ENCODE assay signal across 14 cellular contexts in the genomic region with DNA sequence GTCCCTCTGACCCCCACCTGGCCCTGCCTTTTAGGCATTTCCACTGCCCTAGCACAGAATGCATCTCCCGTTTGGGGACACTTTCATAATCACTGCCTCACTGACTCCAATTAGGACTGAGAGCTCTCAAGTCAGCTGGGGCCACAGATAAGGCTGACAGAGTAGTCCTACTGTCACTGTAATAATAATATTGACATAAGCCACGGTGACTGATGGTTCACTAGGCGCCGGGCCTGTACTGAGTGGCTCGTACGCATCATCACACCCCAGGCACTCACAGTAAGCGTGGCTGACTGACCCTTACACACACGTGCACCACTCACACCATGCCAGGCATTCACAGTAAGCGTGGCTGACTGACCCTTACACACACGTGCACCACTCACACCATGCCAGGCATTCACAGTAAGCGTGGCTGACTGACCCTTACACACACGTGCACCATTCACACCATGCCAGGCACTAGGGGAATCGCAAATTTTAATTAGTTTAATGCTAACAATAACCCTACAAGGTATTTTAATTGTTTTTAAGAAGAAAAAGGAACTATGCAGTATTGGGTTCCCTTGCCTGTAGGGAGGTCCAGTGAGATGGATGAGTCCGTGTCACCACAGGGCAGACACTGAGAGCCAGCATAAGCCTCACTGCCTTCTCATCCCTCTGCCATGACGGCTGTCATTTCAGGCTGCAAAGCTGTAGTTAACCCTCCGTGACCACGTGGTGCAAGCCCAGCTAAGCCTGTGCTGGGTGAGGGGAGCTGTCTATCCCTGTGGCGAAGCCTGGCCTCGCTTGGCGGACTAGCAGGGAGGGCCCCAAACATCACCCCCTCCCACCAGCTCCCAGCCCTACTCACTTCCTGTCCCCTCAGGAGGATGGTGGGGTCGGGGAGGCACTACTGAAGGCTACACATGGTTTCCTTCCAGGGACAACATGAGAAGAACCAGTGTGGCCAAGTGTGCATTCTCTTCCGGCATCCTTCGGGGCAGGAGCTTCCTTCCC.
DNase-seq lines count a peak whose midpoint lies in the region; ATAC-seq, FAIRE-seq and TF ChIP-seq lines count a peak whose summit lies in the region.
"Had no signal": no experiment of that assay in that cellular context is flagged by ENCODE, and none has a peak within 500 bp of the region (broad histone marks: within the 10 kb centered on the region; RNA-seq: fewer than 3 reads in every experiment).

No MANE protein-coding gene starts in this region.

- H3K36me3 ChIP-seq in K562 (ENCODE audit: control insufficient read depth, insufficient read depth, low read length) = peaks cover 3% of the 10 kb centered on the region; the same call in 1 of the 3 replicates
- no peaks in the 10 kb centered on the region for H3K36me3 ChIP-seq in neural cell (ENCODE audit: insufficient read depth, low read length)
- no peaks in the 10 kb centered on the region for H3K36me3 ChIP-seq in ascending aorta

- WGBS in K562 (ENCODE audit: insufficient coverage, low coverage, missing lambda C conversion rate) = 51% methylated on average over 18 of the region's 23 CpGs

- no peaks in the 10 kb centered on the region for H3K9me1 ChIP-seq in K562 (ENCODE audit: control insufficient read depth, insufficient read depth, low read length)

- H4K20me1 ChIP-seq in K562 (replicated peaks; ENCODE audit: control insufficient read depth, insufficient read depth, low read length) = peaks cover 2% of the 10 kb centered on the region; the same call in 1 of the 2 replicates
- H4K20me1 ChIP-seq in neural cell (ENCODE audit: insufficient read depth) = no peaks in the 10 kb centered on the region

- DNase-seq in Caki2 (ENCODE audit: low read depth) (peak; percentile 48), NCI-H2029 treated with DMSO at 0.1 percent for 48 hours (lab: John Stamatoyannopoulos, UW) (peak; percentile 21), K562 (ENCODE audit: extremely low read depth in 1 of 4, low spot score in 3 of 4) (peak; percentile 43 to 63 (median 55)), ascending aorta (ENCODE audit: low spot score in 2 of 2) (no peak)
- no peak for DNase-seq in stimulated activated CD4-positive, alpha-beta T cell treated with anti-CD3 and anti-CD28 coated beads, Interleukin-4, amount 100 ng/mL, for 1 hour
- DNase-seq: activated CD4-positive, alpha-beta memory T cell treated with anti-CD3 and anti-CD28 coated beads, Interleukin-2, amount 10 ng/mL, durations not matched to agents 7 days and 5 days; activated naive CD4-positive, alpha-beta T cell treated with anti-CD3 and anti-CD28 coated beads for 36 hours; H9; NCI-H526 treated with DMSO at 0.1 percent for 48 hours had no signal

- H2AFZ ChIP-seq in K562 (ENCODE audit: low read depth, low read length) (no peak overlapping the region), neural cell (ENCODE audit: low read depth, low read length) (no peak overlapping the region)

- no TSS peak for BruUV-seq in K562 (replicated peaks; lab: Mats Ljungman, UMichigan)

- TF ChIP-seq POLR2A in K562 (conservative IDR thresholded peaks at IDR 0.05) = no peak

- H3K79me2 ChIP-seq in K562 (ENCODE audit: control insufficient read depth, insufficient read depth, low read length) (no peaks in the 10 kb centered on the region), neural cell (replicated peaks; ENCODE audit: insufficient read depth, low read length) (no peaks in the 10 kb centered on the region)

- CTCF ChIA-PET in K562 (lab: Yijun Ruan, JAX; ENCODE audit: low intra/inter-chr PET ratio) = no interaction called here

- no peak for TF ChIP-seq RAD21 in K562 (CRISPR knock-in tag; conservative IDR thresholded peaks at IDR 0.05 in 1 of 2, IDR thresholded peaks at IDR 0.05 in 1 of 2)
- no peak for TF ChIP-seq RAD21 in neural cell (conservative IDR thresholded peaks at IDR 0.05)

- in situ Hi-C loops in Caki2 (cut with HindIII; ENCODE audit: low pct_unique_long_range_greater_than_20kb, low sequenced_read_pairs) (no loop called here), K562 (cut with MboI) (no loop called here)

- H3K4me2 ChIP-seq in K562 (ENCODE audit: insufficient read depth, low read length) = no peak overlapping the region
- H3K4me2 ChIP-seq in neural cell (ENCODE audit: low read length) = no peak overlapping the region

- H3F3A ChIP-seq in neural cell (ENCODE audit: insufficient read depth, low read length, poor library complexity, severe bottlenecking) = peaks cover under 1% of the 10 kb centered on the region

- intact Hi-C loops in K562 (cut with micrococcal nuclease) = no loop called here
- intact Hi-C loops in ascending aorta (cut with DNase I) = loop anchor here (5.0 kb wide), 1 partner anchor 101 kb away; no protein-coding TSS in a partner anchor

- TF ChIP-seq EP300 in K562 (IDR thresholded peaks at IDR 0.05; ENCODE audit: low read length) (peak; percentile 34; the same call in 1 of the 2 replicates), neural cell (conservative IDR thresholded peaks at IDR 0.05; ENCODE audit: poor library complexity, severe bottlenecking) (no peak)

- no peaks in the 10 kb centered on the region for H3K9me3 ChIP-seq in K562 (replicated peaks; ENCODE audit: control insufficient read depth, insufficient read depth, low read depth, low read length)
- no peaks in the 10 kb centered on the region for H3K9me3 ChIP-seq in neural cell (ENCODE audit: low read length)
- H3K9me3 ChIP-seq in ascending aorta = no peaks in the 10 kb centered on the region
- H3K9me3 ChIP-seq: thoracic aorta had no signal

- H3K27ac ChIP-seq in K562 (ENCODE audit: extremely low read depth, low read depth, low read length) = no peak overlapping the region
- H3K27ac ChIP-seq in neural cell (ENCODE audit: low read length) = no peak overlapping the region
- H3K27ac ChIP-seq in ascending aorta = no peak overlapping the region
- H3K27ac ChIP-seq: thoracic aorta had no signal

- H3K4me3 ChIP-seq in K562 = no peak overlapping the region
- peak overlapping the region; percentile 13 for H3K4me3 ChIP-seq in neural cell (ENCODE audit: low read length)
- H3K4me3 ChIP-seq in ascending aorta = no peak overlapping the region
- H3K4me3 ChIP-seq: thoracic aorta had no signal

- H3K27me3 ChIP-seq in K562 (ENCODE audit: control insufficient read depth in 2 of 2, insufficient read depth in 2 of 2, low read length in 2 of 2) (no peaks in the 10 kb centered on the region), neural cell (ENCODE audit: insufficient read depth, low read depth, low read length) (no peaks in the 10 kb centered on the region), ascending aorta (no peaks in the 10 kb centered on the region)

- TF ChIP-seq CTCF in K562 (IDR thresholded peaks at IDR 0.05 in 2 of 3, conservative IDR thresholded peaks at IDR 0.05 in 1 of 3; ENCODE audit: insufficient read depth in 2 of 3, low read depth in 1 of 3, low read length in 3 of 3) (no peak), neural cell (IDR thresholded peaks at IDR 0.05; ENCODE audit: poor library complexity, severe bottlenecking) (no peak), ascending aorta (IDR thresholded peaks at IDR 0.05) (no peak)

- peak; percentile 78 for FAIRE-seq in K562 (lab: Jason Lieb, UNC)
- FAIRE-seq: colon had no signal

- H3K9me2 ChIP-seq in neural cell (ENCODE audit: insufficient read depth, low read length) = no peaks in the 10 kb centered on the region

- H3K9ac ChIP-seq in K562 (ENCODE audit: insufficient read depth in 1 of 2, low read depth in 2 of 2, low read length in 2 of 2) = no peak overlapping the region; a peak in 1 of 4 replicates
- no peak overlapping the region for H3K9ac ChIP-seq in neural cell (ENCODE audit: low read length)

- H3K4me1 ChIP-seq in K562 (replicated peaks in 1 of 2; ENCODE audit: control insufficient read depth in 2 of 2, insufficient read depth in 2 of 2, low read length in 2 of 2) (peaks cover 3 to 29% of the 10 kb centered on the region in 2 experiments; a peak in 4 of 5 replicates), ascending aorta (peaks cover 15 to 42% of the 10 kb centered on the region in 2 donors)

- ATAC-seq in K562 (peak; percentile 92), GM21576 (IDR thresholded peaks at IDR 0.05; ENCODE audit: unreplicated experiment) (no peak), HG02885 (IDR thresholded peaks at IDR 0.05; ENCODE audit: poor library complexity, unreplicated experiment) (no peak)

- POLR2A ChIA-PET in K562 (lab: Yijun Ruan, JAX) = interaction anchor here (0.7 to 1.1 kb wide), 2 partner anchors 14 to 74 kb away, joined by 3 to 4 read pairs; no protein-coding TSS in a partner anchor

TF ChIP-seq in K562, 482 proteins besides CTCF, POLR2A, EP300 and RAD21 (continues in another document):
- no peak for TF ChIP-seq CBFB (CRISPR knock-in tag; IDR thresholded peaks at IDR 0.05)
- no peak for TF ChIP-seq ZNF311 (CRISPR knock-in tag; IDR thresholded peaks at IDR 0.05)
- TF ChIP-seq CBX3 (IDR thresholded peaks at IDR 0.05; ENCODE audit: borderline replicate concordance in 1 of 2, low read length in 2 of 2) = no peak
- TF ChIP-seq, protein P1, sequence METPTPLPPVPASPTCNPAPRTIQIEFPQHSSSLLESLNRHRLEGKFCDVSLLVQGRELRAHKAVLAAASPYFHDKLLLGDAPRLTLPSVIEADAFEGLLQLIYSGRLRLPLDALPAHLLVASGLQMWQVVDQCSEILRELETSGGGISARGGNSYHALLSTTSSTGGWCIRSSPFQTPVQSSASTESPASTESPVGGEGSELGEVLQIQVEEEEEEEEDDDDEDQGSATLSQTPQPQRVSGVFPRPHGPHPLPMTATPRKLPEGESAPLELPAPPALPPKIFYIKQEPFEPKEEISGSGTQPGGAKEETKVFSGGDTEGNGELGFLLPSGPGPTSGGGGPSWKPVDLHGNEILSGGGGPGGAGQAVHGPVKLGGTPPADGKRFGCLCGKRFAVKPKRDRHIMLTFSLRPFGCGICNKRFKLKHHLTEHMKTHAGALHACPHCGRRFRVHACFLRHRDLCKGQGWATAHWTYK (CRISPR knock-in tag; IDR thresholded peaks at IDR 0.05) = no peak
- TF ChIP-seq FOSL1 (tag; conservative IDR thresholded peaks at IDR 0.05) = no peak

TF ChIP-seq in neural cell, 6 proteins besides CTCF, POLR2A, EP300 and RAD21 (continues in another document):
- no peak for TF ChIP-seq TAF1 (IDR thresholded peaks at IDR 0.05; ENCODE audit: low read depth)

Comparison
In these comparisons a context has a peak if more than half of its experiments do, and no peak if none do; other contexts are left out.
1. DNase-seq: peak in Caki2 (single experiment), NCI-H2029 treated with DMSO at 0.1 percent for 48 hours (single experiment) and K562 (4 of 4); none in ascending aorta (0 of 2) and stimulated activated CD4-positive, alpha-beta T cell treated with anti-CD3 and anti-CD28 coated beads, Interleukin-4, amount 100 ng/mL, for 1 hour (single experiment).